9 cellular contexts compared by ENCODE assay signal in the genomic region with DNA sequence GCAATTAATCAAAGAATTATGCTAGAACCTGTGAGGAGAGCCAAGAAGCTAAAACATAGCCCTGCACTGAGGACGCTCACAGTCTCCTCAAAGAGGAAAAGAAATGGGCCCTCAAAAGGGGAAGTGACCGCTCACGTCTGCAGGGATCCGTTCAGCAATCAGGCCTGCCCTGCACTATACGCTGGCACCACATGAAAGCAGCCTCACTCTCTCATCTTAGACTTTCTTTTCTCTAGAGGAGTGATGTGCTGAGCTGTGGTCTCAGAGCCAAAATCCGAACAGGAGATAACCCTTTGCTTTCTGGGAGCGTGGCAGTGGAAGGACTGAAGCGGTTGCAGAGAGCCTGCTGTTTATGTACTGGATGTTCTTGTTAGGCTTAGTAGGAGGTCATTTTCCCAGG. TPM values are rescaled to one million over a fixed set of nuclear protein-coding genes. Genes with fewer than 3 reads are reported as not detected.
A peak's percentile ranks its signal among the peaks of the same experiment; 100 is the strongest.
DNase-seq lines count a peak whose midpoint lies in the region; ATAC-seq and TF ChIP-seq lines count a peak whose summit lies in the region.
"Had no signal": no experiment of that assay in that cellular context is flagged by ENCODE, and none has a peak within 500 bp of the region (broad histone marks: within the 10 kb centered on the region; RNA-seq: fewer than 3 reads in every experiment).

No MANE protein-coding gene starts in this region.

- intact Hi-C loops in left ventricle myocardium inferior (cut with micrococcal nuclease): no loop called here

- H3K79me2 ChIP-seq in OCI-LY3 (ENCODE audit: low read length): no peaks in the 10 kb centered on the region

- DNase-seq in GM12865 (ENCODE audit: low read depth): peak; percentile 53
- DNase-seq in left ventricle myocardium inferior: peak; percentile 33
- DNase-seq in NCI-H2081 (lab: John Stamatoyannopoulos, UW): no peak
- DNase-seq in NCI-H526 (lab: John Stamatoyannopoulos, UW): no peak
- DNase-seq in epidermal melanocyte (ENCODE audit: insufficient read length, low spot score): no peak
- DNase-seq in COLO829 (ENCODE audit: low spot score): no peak

- H3K4me3 ChIP-seq in GM12865 (ENCODE audit: low read depth, low read length) (no peak overlapping the region), OCI-LY3 (ENCODE audit: low read length) (peak overlapping the region; percentile 23; the same call in 1 of the 2 replicates), left ventricle myocardium inferior (no peak overlapping the region)
- H3K4me3 ChIP-seq: body of pancreas had no signal

- peak overlapping the region; percentile 42 for H3K9ac ChIP-seq in OCI-LY3 (ENCODE audit: low read length)

- peak; percentile 48 for ATAC-seq in HG02642 (IDR thresholded peaks at IDR 0.05; ENCODE audit: poor library complexity, unreplicated experiment)
- ATAC-seq: body of pancreas had no signal

- H3K36me3 ChIP-seq in OCI-LY3 (replicated peaks; ENCODE audit: low read depth, low read length) (no peaks in the 10 kb centered on the region), left ventricle myocardium inferior (no peaks in the 10 kb centered on the region)

- peak overlapping the region; percentile 65 for H3K27ac ChIP-seq in OCI-LY3 (ENCODE audit: low read length)
- peak overlapping the region; percentile 79 for H3K27ac ChIP-seq in left ventricle myocardium inferior (replicated peaks)
- H3K27ac ChIP-seq: body of pancreas had no signal

- no peaks in the 10 kb centered on the region for H4K20me1 ChIP-seq in OCI-LY3 (ENCODE audit: insufficient read depth, low read length)

- H3K4me1 ChIP-seq in OCI-LY3 (ENCODE audit: low read length) (peaks cover 77% of the 10 kb centered on the region), left ventricle myocardium inferior (peaks cover 37% of the 10 kb centered on the region)
- H3K4me1 ChIP-seq: body of pancreas had no signal

- H3K9me3 ChIP-seq in OCI-LY3 (ENCODE audit: insufficient read depth, low read length) (peaks cover 5% of the 10 kb centered on the region; the same call in 1 of the 2 replicates), left ventricle myocardium inferior (replicated peaks) (no peaks in the 10 kb centered on the region)
- H3K9me3 ChIP-seq: body of pancreas had no signal

- peak overlapping the region; percentile 59 for H3K4me2 ChIP-seq in OCI-LY3 (ENCODE audit: low read length)

- H3K27me3 ChIP-seq in OCI-LY3 (ENCODE audit: low read depth, low read length) (no peaks in the 10 kb centered on the region), left ventricle myocardium inferior (ENCODE audit: low read depth) (no peaks in the 10 kb centered on the region)
- H3K27me3 ChIP-seq: body of pancreas had no signal

- H2AFZ ChIP-seq in OCI-LY3 (ENCODE audit: low read depth, low read length): 0 out of 2 replicates have a peak overlapping the region, but pooled peaks have one; percentile 16

- TF ChIP-seq CTCF in GM12865 (IDR thresholded peaks at IDR 0.05; ENCODE audit: insufficient read depth, low read depth, low read length, missing control alignments): no peak
- TF ChIP-seq CTCF in OCI-LY3 (IDR thresholded peaks at IDR 0.05; ENCODE audit: low read depth, low read length): no peak
- no peak for TF ChIP-seq CTCF in left ventricle myocardium inferior (IDR thresholded peaks at IDR 0.05; ENCODE audit: borderline replicate concordance)

RNA-seq across cellular contexts. Expression of gene IL2RA, which starts 6.3 kb away (rescaled TPM):
- total RNA-seq in left ventricle myocardium inferior: 2.3 TPM

RNA-seq across cellular contexts. Expression of gene RBM17, which starts 20.4 kb away (rescaled TPM):
- total RNA-seq in left ventricle myocardium inferior: 56.1 TPM

Comparison
In these comparisons a context has a peak if more than half of its experiments do, and no peak if none do; other contexts are left out.
1. DNase-seq: peak in GM12865 (single experiment) and left ventricle myocardium inferior (single experiment); none in NCI-H2081 (0 of 2), NCI-H526 (0 of 2), epidermal melanocyte (single experiment) and COLO829 (single experiment).